ENCODE assay signal across 13 cellular contexts in genomic region chr1:54571803-54572202, GRCh38. TPM values are rescaled to one million over a fixed set of nuclear protein-coding genes. Genes with fewer than 3 reads are reported as not detected.
A peak's percentile ranks its signal among the peaks of the same experiment; 100 is the strongest.
DNase-seq lines count a peak whose midpoint lies in the region; ATAC-seq and TF ChIP-seq lines count a peak whose summit lies in the region.
"Had no signal": no experiment of that assay in that cellular context is flagged by ENCODE, and none has a peak within 500 bp of the region (broad histone marks: within the 10 kb centered on the region; RNA-seq: fewer than 3 reads in every experiment).

No MANE protein-coding gene starts in this region.

- H3K27ac ChIP-seq in cardiac muscle cell (peak overlapping the region; percentile 86), layer of hippocampus (ENCODE audit: low read depth, low read length) (peak overlapping the region; percentile 50), aorta (ENCODE audit: low read depth in 1 of 2, low read length in 2 of 2) (no peak overlapping the region), tibial nerve (peak overlapping the region in 2 of 4 donors; percentile 43 to 53)
- H3K27ac ChIP-seq: vagina had no signal

- no peak for TF ChIP-seq POLR2A in tibial nerve (IDR thresholded peaks at IDR 0.05)

- no peaks in the 10 kb centered on the region for H3K36me3 Mint-ChIP-seq in activated T-helper 17 cell treated with anti-CD3 and anti-CD28 coated beads, Interleukin-2, amount 50 U/mL, for 72 hours (ENCODE audit: low read depth)
- H3K36me3 Mint-ChIP-seq: memory B cell had no signal

- ATAC-seq in left ventricle myocardium superior (no peak), aorta (ENCODE audit: low FRiP score) (no peak), HG02884 (IDR thresholded peaks at IDR 0.05; ENCODE audit: unreplicated experiment) (no peak)
- no peak for ATAC-seq in activated T-helper 17 cell treated with anti-CD3 and anti-CD28 coated beads, Interleukin-2, amount 50 U/mL, for 72 hours (replicated peaks)

- 46 to 62% methylated on average over 5 of the region's 5 CpGs for WGBS in aorta, 2 donors
- WGBS in tibial nerve, 2 donors, result 48 to 65% methylated on average over 5 of the region's 5 CpGs

- H3K27ac Mint-ChIP-seq in activated T-helper 17 cell treated with anti-CD3 and anti-CD28 coated beads, Interleukin-2, amount 50 U/mL, for 72 hours, result peak overlapping the region; percentile 49
- H3K27ac Mint-ChIP-seq: memory B cell had no signal

- no peak overlapping the region for H3K4me3 Mint-ChIP-seq in activated T-helper 17 cell treated with anti-CD3 and anti-CD28 coated beads, Interleukin-2, amount 50 U/mL, for 72 hours
- H3K4me3 Mint-ChIP-seq: memory B cell had no signal

- DNase-seq in cardiac muscle cell (ENCODE audit: low read depth in 1 of 2, low spot score in 1 of 2) (peak in 1 of 2 donors; percentile 50), left ventricle myocardium superior (no peak), aorta (peak; percentile 53 to 55), SIG-M5 (lab: John Stamatoyannopoulos, UW) (no peak), tibial nerve (ENCODE audit: low spot score in 2 of 2) (no peak)
- DNase-seq: cerebellar nuclear complex, NCI-H1092 had no signal

- H3K36me3 ChIP-seq in cardiac muscle cell (no peaks in the 10 kb centered on the region), aorta (ENCODE audit: control insufficient read depth in 1 of 2, insufficient read depth in 2 of 2, low read length in 1 of 2) (no peaks in the 10 kb centered on the region), tibial nerve (no peaks in the 10 kb centered on the region)
- H3K36me3 ChIP-seq: vagina had no signal

- intact Hi-C loops in left ventricle myocardium superior (cut with micrococcal nuclease) (no loop called here), aorta (cut with DNase I) (no loop called here)

- no peaks in the 10 kb centered on the region for H3K27me3 ChIP-seq in cardiac muscle cell
- H3K27me3 ChIP-seq in layer of hippocampus (ENCODE audit: control insufficient read depth, insufficient read depth, low read length), result no peaks in the 10 kb centered on the region
- no peaks in the 10 kb centered on the region for H3K27me3 ChIP-seq in aorta (ENCODE audit: control insufficient read depth in 1 of 2, insufficient read depth in 2 of 2, low read length in 1 of 2)
- no peaks in the 10 kb centered on the region for H3K27me3 ChIP-seq in tibial nerve
- H3K27me3 ChIP-seq: vagina had no signal

- TF ChIP-seq CTCF in cardiac muscle cell (IDR thresholded peaks at IDR 0.05; ENCODE audit: low read depth, low read length) (no peak), tibial nerve (IDR thresholded peaks at IDR 0.05) (no peak)

- peaks cover 7% of the 10 kb centered on the region for H3K27me3 Mint-ChIP-seq in activated T-helper 17 cell treated with anti-CD3 and anti-CD28 coated beads, Interleukin-2, amount 50 U/mL, for 72 hours

- H3K9me3 ChIP-seq in cardiac muscle cell (ENCODE audit: low read depth) (no peaks in the 10 kb centered on the region), aorta (ENCODE audit: control insufficient read depth, low read length) (no peaks in the 10 kb centered on the region), tibial nerve (no peaks in the 10 kb centered on the region)
- H3K9me3 ChIP-seq: vagina had no signal

- H3K4me1 Mint-ChIP-seq in activated T-helper 17 cell treated with anti-CD3 and anti-CD28 coated beads, Interleukin-2, amount 50 U/mL, for 72 hours, result no peaks in the 10 kb centered on the region
- H3K4me1 Mint-ChIP-seq: memory B cell had no signal

- H3K4me3 ChIP-seq in cardiac muscle cell (no peak overlapping the region), aorta (ENCODE audit: low read length in 2 of 2) (no peak overlapping the region), tibial nerve (no peak overlapping the region)
- H3K4me3 ChIP-seq: vagina had no signal

- no peak for TF ChIP-seq EP300 in tibial nerve (IDR thresholded peaks at IDR 0.05)

- H3K9me3 Mint-ChIP-seq in activated T-helper 17 cell treated with anti-CD3 and anti-CD28 coated beads, Interleukin-2, amount 50 U/mL, for 72 hours, result no peaks in the 10 kb centered on the region
- H3K9me3 Mint-ChIP-seq: memory B cell had no signal

- peaks cover 25% of the 10 kb centered on the region for H3K4me1 ChIP-seq in cardiac muscle cell (ENCODE audit: low read depth)
- no peaks in the 10 kb centered on the region for H3K4me1 ChIP-seq in aorta (ENCODE audit: control insufficient read depth in 1 of 2, insufficient read depth in 2 of 2, low read length in 2 of 2)
- peaks cover 0 to 29% (median 16%) of the 10 kb centered on the region in 4 donors for H3K4me1 ChIP-seq in tibial nerve

RNA-seq across cellular contexts. Expression of gene ACOT11, which starts 23.8 kb away (rescaled TPM):
- total RNA-seq in cardiac muscle cell, result 16.9 and 33.4 TPM in 2 replicates
- 23.8 and 24.2 TPM in 2 replicates for polyA plus RNA-seq in cardiac muscle cell
- 48.9 TPM for total RNA-seq in left ventricle myocardium superior
- total RNA-seq in activated T-helper 17 cell treated with anti-CD3 and anti-CD28 coated beads, Interleukin-2, amount 50 U/mL, for 72 hours, result 1 to 10 TPM; 1.0 to 3.2 TPM
- total RNA-seq in aorta, result 10 to 100 TPM; 17.5 to 20.9 TPM
- polyA plus RNA-seq in aorta, result 1 to 10 TPM; 6.4 to 7.3 TPM
- total RNA-seq in tibial nerve, result 10 to 100 TPM in 2 of 4 donors, 1 to 10 TPM in 2; 7.5 to 13.8 (median 10.2) TPM

RNA-seq across cellular contexts. Expression of gene FAM151A, which starts 51.5 kb away (rescaled TPM):
- total RNA-seq in cardiac muscle cell, result 0.07 and 0.21 TPM in 2 replicates
- polyA plus RNA-seq in cardiac muscle cell, result 0.18 and 0.32 TPM in 2 replicates
- 1.2 TPM for total RNA-seq in left ventricle myocardium superior
- not detected for total RNA-seq in activated T-helper 17 cell treated with anti-CD3 and anti-CD28 coated beads, Interleukin-2, amount 50 U/mL, for 72 hours
- total RNA-seq in aorta, result not detected
- polyA plus RNA-seq in aorta, result under 1 TPM in 1 of 2 donors, not detected in 1; 0.08 TPM
- total RNA-seq in tibial nerve, result not detected
- total RNA-seq: frontal cortex, vagina had no signal

Comparison
In these comparisons a context has a peak if more than half of its experiments do, and no peak if none do; other contexts are left out.
1. DNase-seq: peak in aorta (2 of 2); none in left ventricle myocardium superior (single experiment), SIG-M5 (single experiment) and tibial nerve (0 of 2).
2. H3K27ac ChIP-seq: peak in cardiac muscle cell (single experiment) and layer of hippocampus (single experiment); none in aorta (0 of 2).